Comparison of ENCODE assay signal across 13 cellular contexts in genomic region chr13:75704194-75704941, GRCh38.
DNase-seq lines count a peak whose midpoint lies in the region; ATAC-seq and TF ChIP-seq lines count a peak whose summit lies in the region.
"Had no signal": no experiment of that assay in that cellular context is flagged by ENCODE, and none has a peak within 500 bp of the region (broad histone marks: within the 10 kb centered on the region; RNA-seq: fewer than 3 reads in every experiment).

No MANE protein-coding gene starts in this region.

- H3K36me3 ChIP-seq in GM23248 (ENCODE audit: low read depth): 0 out of 2 replicates have a peak, but pooled peaks cover under 1% of the 10 kb centered on the region
- H3K36me3 ChIP-seq in psoas muscle (ENCODE audit: insufficient read depth in 1 of 2, low read depth in 1 of 2): no peaks in the 10 kb centered on the region
- H3K36me3 ChIP-seq: esophagus muscularis mucosa had no signal

- peaks cover 5% of the 10 kb centered on the region; the same call in 1 of the 2 replicates for H4K20me1 ChIP-seq in GM23248 (ENCODE audit: insufficient read depth)

- H3K9me3 ChIP-seq in GM23248 (ENCODE audit: low read depth) (no peaks in the 10 kb centered on the region), T-helper 17 cell (ENCODE audit: control insufficient read depth, low read length, poor library complexity, severe bottlenecking) (no peaks in the 10 kb centered on the region), psoas muscle (no peaks in the 10 kb centered on the region)
- H3K9me3 ChIP-seq: esophagus muscularis mucosa had no signal

- no peak overlapping the region for H3K4me3 Mint-ChIP-seq in T-helper 17 cell

- H3K4me3 ChIP-seq in GM23248 (0 out of 2 replicates have a peak overlapping the region, but pooled peaks have one; percentile 10), fibroblast of mammary gland (ENCODE audit: control insufficient read depth, low read depth, low read length) (no peak overlapping the region), psoas muscle (peak overlapping the region; percentile 29)
- H3K4me3 ChIP-seq: esophagus muscularis mucosa had no signal

- in situ Hi-C loops in GM23248 (cut with MboI): no loop called here

- peak overlapping the region; percentile 39 for H3K27ac Mint-ChIP-seq in T-helper 17 cell
- H3K27ac Mint-ChIP-seq: progenitor cell of endocrine pancreas had no signal

- ATAC-seq in T-helper 17 cell (no peak), psoas muscle (peak in 3 of 4 donors; percentile 56 to 74 (median 61)), HG02763 (IDR thresholded peaks at IDR 0.05; ENCODE audit: unreplicated experiment) (no peak)

- DNase-seq in GM23248 (peak; percentile 50), T-helper 17 cell (no peak), fibroblast of mammary gland (ENCODE audit: low read depth) (peak; percentile 75), psoas muscle (no peak), NCI-H128 (lab: John Stamatoyannopoulos, UW; ENCODE audit: unreplicated experiment) (no peak), posterior cingulate gyrus (no peak)
- no peak for DNase-seq in central memory CD4-positive, alpha-beta T cell
- DNase-seq: activated CD8-positive, alpha-beta memory T cell treated with anti-CD3 and anti-CD28 coated beads for 24 hours; left cardiac atrium; NCI-H1105 treated with DMSO at 0.1 percent for 48 hours had no signal

- TF ChIP-seq CTCF in fibroblast of mammary gland (conservative IDR thresholded peaks at IDR 0.05; ENCODE audit: control insufficient read depth, insufficient read depth, low read depth, low read length): no peak
- no peak for TF ChIP-seq CTCF in psoas muscle (IDR thresholded peaks at IDR 0.05)

- peak overlapping the region; percentile 80 for H3K4me2 ChIP-seq in GM23248 (ENCODE audit: unreplicated experiment)

- H3K9ac ChIP-seq in GM23248: peak overlapping the region; percentile 48; the same call in 1 of the 2 replicates

- H3K27ac ChIP-seq in GM23248 (peak overlapping the region; percentile 76), psoas muscle (peak overlapping the region; percentile 84)
- H3K27ac ChIP-seq: esophagus muscularis mucosa had no signal

- H3F3A ChIP-seq in GM23248 (ENCODE audit: insufficient read depth): peaks cover 48% of the 10 kb centered on the region

- peaks cover 39% of the 10 kb centered on the region for H3K4me1 ChIP-seq in GM23248 (ENCODE audit: insufficient read depth)
- peaks cover 8% of the 10 kb centered on the region for H3K4me1 ChIP-seq in psoas muscle

- H3K79me2 ChIP-seq in GM23248 (ENCODE audit: insufficient read depth): peaks cover 98% of the 10 kb centered on the region

- 58 to 65% methylated on average over 7 of the region's 7 CpGs for WGBS in GM23248 (ENCODE audit: low coverage in 1 of 2, low lambda C conversion rate in 2 of 2, missing lambda C conversion rate in 2 of 2), 2 experiments
- 48 to 64% (median 54%) methylated on average over 7 of the region's 7 CpGs for WGBS in psoas muscle, 3 donors

- no peaks in the 10 kb centered on the region for H3K36me3 Mint-ChIP-seq in T-helper 17 cell (ENCODE audit: low read depth)

- intact Hi-C loops in psoas muscle (cut with DNase I): loop anchor here in 1 of 2 donors (5.0 kb wide), 1 partner anchor 88 kb away; no protein-coding TSS in a partner anchor
- intact Hi-C loops in posterior cingulate gyrus (cut with DNase I): no loop called here

- no peaks in the 10 kb centered on the region for H3K27me3 ChIP-seq in GM23248 (replicated peaks; ENCODE audit: insufficient read depth)
- no peaks in the 10 kb centered on the region for H3K27me3 ChIP-seq in psoas muscle (ENCODE audit: insufficient read depth in 3 of 3, low read length in 2 of 3)
- H3K27me3 ChIP-seq: esophagus muscularis mucosa had no signal

- no peak overlapping the region for H2AFZ ChIP-seq in GM23248

- H3K27me3 Mint-ChIP-seq in T-helper 17 cell: no peaks in the 10 kb centered on the region
- H3K27me3 Mint-ChIP-seq: progenitor cell of endocrine pancreas had no signal

- peaks cover 7% of the 10 kb centered on the region for H3K4me1 Mint-ChIP-seq in T-helper 17 cell

- no peaks in the 10 kb centered on the region for H3K9me2 ChIP-seq in GM23248 (ENCODE audit: insufficient read depth)

Comparison
In these comparisons a context has a peak if more than half of its experiments do, and no peak if none do; other contexts are left out.
1. DNase-seq: peak in GM23248 (single experiment) and fibroblast of mammary gland (single experiment); none in T-helper 17 cell (0 of 3), psoas muscle (0 of 2), NCI-H128 (single experiment), central memory CD4-positive, alpha-beta T cell (single experiment) and posterior cingulate gyrus (0 of 10).
2. ATAC-seq: peak in psoas muscle (3 of 4); none in T-helper 17 cell (single experiment) and HG02763 (single experiment).